Comparison of ENCODE assay signal across 8 cellular contexts in genomic region chr12:3491938-3492867, GRCh38. TPM values are rescaled to one million over a fixed set of nuclear protein-coding genes. Genes with fewer than 3 reads are reported as not detected.
DNase-seq lines count a peak whose midpoint lies in the region; ATAC-seq and TF ChIP-seq lines count a peak whose summit lies in the region.

No MANE protein-coding gene starts in this region.

- peak overlapping the region; percentile 62 for H3K4me3 ChIP-seq in neuron (ENCODE audit: low read length)
- H3K4me3 ChIP-seq in aorta (ENCODE audit: low read length in 2 of 2), result no peak overlapping the region

- H3K27ac ChIP-seq in foreskin keratinocyte (no peak overlapping the region), aorta (ENCODE audit: low read depth in 1 of 2, low read length in 2 of 2) (no peak overlapping the region)

- ATAC-seq in foreskin keratinocyte (peak; percentile 78), aorta (ENCODE audit: low FRiP score) (peak; percentile 69), HG02840 (IDR thresholded peaks at IDR 0.05; ENCODE audit: low FRiP score, unreplicated experiment) (no peak)

- 0 to 1% methylated on average over 57 to 60 of the region's 60 CpGs for WGBS in aorta, 2 donors

- H2AFZ ChIP-seq in neuron (ENCODE audit: low read depth, low read length), result peak overlapping the region; percentile 77

- intact Hi-C loops in aorta (cut with DNase I), result no loop called here

- no peaks in the 10 kb centered on the region for H3K4me1 ChIP-seq in foreskin keratinocyte
- H3K4me1 ChIP-seq in neuron (ENCODE audit: insufficient read depth, low read length), result peaks cover 34% of the 10 kb centered on the region
- no peaks in the 10 kb centered on the region for H3K4me1 ChIP-seq in aorta (ENCODE audit: control insufficient read depth in 1 of 2, insufficient read depth in 2 of 2, low read length in 2 of 2)

- no peak for TF ChIP-seq CTCF in foreskin keratinocyte (conservative IDR thresholded peaks at IDR 0.05)

- H3K9me3 ChIP-seq in neuron (ENCODE audit: low read length) (no peaks in the 10 kb centered on the region), aorta (ENCODE audit: control insufficient read depth, low read length) (no peaks in the 10 kb centered on the region)

- DNase-seq in GM04504 (ENCODE audit: low read depth) (peak; percentile 12), NCI-H2029 treated with DMSO at 0.1 percent for 48 hours (lab: John Stamatoyannopoulos, UW) (peak; percentile 19), foreskin keratinocyte (peak; percentile 11 to 34), aorta (peak in 1 of 2 donors; percentile 86), SIG-M5 treated with dmso at 0.1 percent for 504 hours (lab: John Stamatoyannopoulos, UW; ENCODE audit: unreplicated experiment) (no peak)
- DNase-seq in activated T-cell treated with anti-CD3 and anti-CD28 coated beads, Interleukin-2, amount 50 U/mL, for 1 hour, result peak; percentile 42

- H3K36me3 ChIP-seq in neuron (ENCODE audit: insufficient read depth, low read length) (no peaks in the 10 kb centered on the region), aorta (ENCODE audit: control insufficient read depth in 1 of 2, insufficient read depth in 2 of 2, low read length in 1 of 2) (no peaks in the 10 kb centered on the region)

- peaks cover 98% of the 10 kb centered on the region for H3K27me3 ChIP-seq in foreskin keratinocyte
- no peaks in the 10 kb centered on the region for H3K27me3 ChIP-seq in neuron (ENCODE audit: insufficient read depth, low read length)
- no peaks in the 10 kb centered on the region for H3K27me3 ChIP-seq in aorta (ENCODE audit: control insufficient read depth in 1 of 2, insufficient read depth in 2 of 2, low read length in 1 of 2)

RNA-seq across cellular contexts. Expression of gene PRMT8, which starts 1.2 kb away (rescaled TPM):
- total RNA-seq in foreskin keratinocyte (not detected in 2 replicates), aorta (not detected)
- polyA plus RNA-seq in foreskin keratinocyte (not detected in 2 replicates), aorta (not detected)
